ENCODE assay signal across 27 cellular contexts in the genomic region with DNA sequence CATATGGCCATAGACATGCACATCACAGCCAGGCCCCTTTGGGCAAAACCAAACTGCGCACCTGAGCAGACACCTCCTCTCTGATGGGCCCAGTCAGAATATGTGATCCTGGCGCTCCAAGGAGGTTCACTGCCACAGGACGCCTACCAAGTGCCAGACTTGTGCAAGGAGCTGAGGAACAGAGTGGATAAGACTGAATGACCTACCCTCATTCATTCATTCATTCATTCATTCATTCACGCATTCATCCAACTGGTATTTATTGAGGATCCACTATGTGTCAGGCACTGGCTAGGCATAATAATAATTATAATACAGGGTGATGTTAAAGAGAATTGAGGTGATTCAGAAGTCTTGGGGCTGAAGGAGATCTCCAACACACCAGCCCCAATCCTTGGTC.
"Had no signal": no experiment of that assay in that cellular context is flagged by ENCODE, and none has a peak within 500 bp of the region (broad histone marks: within the 10 kb centered on the region; RNA-seq: fewer than 3 reads in every experiment).

No MANE protein-coding gene starts in this region.

- H3K9me3 ChIP-seq: stomach, suprapubic skin, testis, thoracic aorta, thyroid gland, tibial artery, tibial nerve, transverse colon, upper lobe of left lung, upper lobe of right lung, uterus, vagina had no signal

- H3K27ac Mint-ChIP-seq: stimulated activated effector memory CD8-positive, alpha-beta T cell treated with anti-CD3 and anti-CD28 coated beads, Interleukin-12 subunit alpha, Interleukin-12 subunit beta, amount 100 ng/mL, for 72 hours; stimulated activated memory B cell treated with anti-CD40 and anti-IgM and Interleukin-4, amounts not matched to agents 10 μg/mL and 1 μg/mL and 100 μg/mL, for 72 hours; stimulated activated naive B cell treated with anti-CD40 and anti-IgM and Interleukin-4, amounts not matched to agents 10 μg/mL and 1 μg/mL and 100 μg/mL, for 72 hours; stimulated activated naive CD8-positive, alpha-beta T cell treated with anti-CD3 and anti-CD28 coated beads, Interleukin-15, amount 100 ng/mL, for 72 hours; stimulated activated naive CD8-positive, alpha-beta T cell treated with anti-CD3 and anti-CD28 coated beads, Interleukin-15, Interleukin-2, amounts not matched to agents 100 ng/mL and 50 ng/mL, for 24 hours; type B pancreatic cell had no signal

- H3K27ac ChIP-seq: stomach, suprapubic skin, testis, thoracic aorta, thyroid gland, tibial artery, tibial nerve, transverse colon, upper lobe of left lung, upper lobe of right lung, uterus, vagina had no signal

- H3K36me3 Mint-ChIP-seq: stimulated activated effector memory CD8-positive, alpha-beta T cell treated with anti-CD3 and anti-CD28 coated beads, Interleukin-12 subunit alpha, Interleukin-12 subunit beta, amount 100 ng/mL, for 72 hours; stimulated activated memory B cell treated with anti-CD40 and anti-IgM and Interleukin-4, amounts not matched to agents 10 μg/mL and 1 μg/mL and 100 μg/mL, for 72 hours had no signal

- DNase-seq: stimulated activated CD4-positive, alpha-beta T cell treated with anti-CD3 and anti-CD28 coated beads, Interleukin-2, amount 100 ng/mL, for 48 hours; stimulated activated CD4-positive, alpha-beta T cell treated with anti-CD3 and anti-CD28 coated beads, Interleukin-4, amount 100 ng/mL, for 1 hour; stimulated activated CD4-positive, alpha-beta T cell treated with anti-CD3 and anti-CD28 coated beads, Interleukin-4, amount 100 ng/mL, for 24 hours; stimulated activated CD4-positive, alpha-beta T cell treated with anti-CD3 and anti-CD28 coated beads, Interleukin-4, amount 100 ng/mL, for 4 hours; stimulated activated CD8-positive, alpha-beta memory T cell treated with anti-CD3 and anti-CD28 coated beads, Interleukin-4, amount 100 ng/mL, for 48 hours; stimulated activated naive B cell treated with anti-CD40 and anti-IgM and Interleukin-4, amounts not matched to agents 10 μg/mL and 1 μg/mL and 100 μg/mL, for 72 hours; stimulated activated naive CD4-positive, alpha-beta T cell treated with Interleukin-2 at 50 U/mL for 16 hours; stimulated activated naive CD8-positive, alpha-beta T cell treated with anti-CD3 and anti-CD28 coated beads, Interleukin-15, amount 100 ng/mL, for 72 hours; stimulated activated naive CD8-positive, alpha-beta T cell treated with anti-CD3 and anti-CD28 coated beads, Interleukin-15, Interleukin-2, amounts not matched to agents 100 U/mL and 50 U/mL, for 24 hours; stomach; testis; thyroid gland; tibial artery; transverse colon; trophoblast cell; upper lobe of left lung; upper lobe of right lung; uterus had no signal

- FAIRE-seq: urothelium cell line had no signal

- ATAC-seq: stimulated activated effector memory CD8-positive, alpha-beta T cell treated with anti-CD3 and anti-CD28 coated beads, Interleukin-12 subunit alpha, Interleukin-12 subunit beta, amount 100 ng/mL, for 72 hours; stimulated activated memory B cell treated with anti-CD40 and anti-IgM and Interleukin-4, amounts not matched to agents 10 μg/mL and 1 μg/mL and 100 μg/mL, for 72 hours; stimulated activated naive B cell treated with anti-CD40 and anti-IgM and Interleukin-4, amounts not matched to agents 10 μg/mL and 1 μg/mL and 100 μg/mL, for 72 hours; stimulated activated naive CD8-positive, alpha-beta T cell treated with anti-CD3 and anti-CD28 coated beads, Interleukin-15, amount 100 ng/mL, for 72 hours; stimulated activated naive CD8-positive, alpha-beta T cell treated with anti-CD3 and anti-CD28 coated beads, Interleukin-15, Interleukin-2, amounts not matched to agents 100 U/mL and 50 U/mL, for 24 hours; upper lobe of right lung had no signal

- H3K4me3 ChIP-seq: stomach, suprapubic skin, testis, thoracic aorta, thyroid gland, tibial artery, tibial nerve, transverse colon, upper lobe of left lung, upper lobe of right lung, uterus, vagina had no signal

- H3K9me3 Mint-ChIP-seq: stimulated activated effector memory CD8-positive, alpha-beta T cell treated with anti-CD3 and anti-CD28 coated beads, Interleukin-12 subunit alpha, Interleukin-12 subunit beta, amount 100 ng/mL, for 72 hours; stimulated activated memory B cell treated with anti-CD40 and anti-IgM and Interleukin-4, amounts not matched to agents 10 μg/mL and 1 μg/mL and 100 μg/mL, for 72 hours; stimulated activated naive CD8-positive, alpha-beta T cell treated with anti-CD3 and anti-CD28 coated beads, Interleukin-15, Interleukin-2, amounts not matched to agents 100 ng/mL and 50 ng/mL, for 24 hours; type B pancreatic cell had no signal

- H3K4me3 Mint-ChIP-seq: stimulated activated effector memory CD8-positive, alpha-beta T cell treated with anti-CD3 and anti-CD28 coated beads, Interleukin-12 subunit alpha, Interleukin-12 subunit beta, amount 100 ng/mL, for 72 hours; stimulated activated memory B cell treated with anti-CD40 and anti-IgM and Interleukin-4, amounts not matched to agents 10 μg/mL and 1 μg/mL and 100 μg/mL, for 72 hours; stimulated activated naive B cell treated with anti-CD40 and anti-IgM and Interleukin-4, amounts not matched to agents 10 μg/mL and 1 μg/mL and 100 μg/mL, for 72 hours; stimulated activated naive CD8-positive, alpha-beta T cell treated with anti-CD3 and anti-CD28 coated beads, Interleukin-15, amount 100 ng/mL, for 72 hours; stimulated activated naive CD8-positive, alpha-beta T cell treated with anti-CD3 and anti-CD28 coated beads, Interleukin-15, Interleukin-2, amounts not matched to agents 100 ng/mL and 50 ng/mL, for 24 hours; type B pancreatic cell had no signal

- H3K4me1 ChIP-seq: testis had no signal

- H3K36me3 ChIP-seq: stomach, suprapubic skin, thoracic aorta, thyroid gland, tibial artery, tibial nerve, transverse colon, upper lobe of left lung, upper lobe of right lung, uterus, vagina had no signal

- H3K27me3 ChIP-seq: testis had no signal
